In the genomic region with DNA sequence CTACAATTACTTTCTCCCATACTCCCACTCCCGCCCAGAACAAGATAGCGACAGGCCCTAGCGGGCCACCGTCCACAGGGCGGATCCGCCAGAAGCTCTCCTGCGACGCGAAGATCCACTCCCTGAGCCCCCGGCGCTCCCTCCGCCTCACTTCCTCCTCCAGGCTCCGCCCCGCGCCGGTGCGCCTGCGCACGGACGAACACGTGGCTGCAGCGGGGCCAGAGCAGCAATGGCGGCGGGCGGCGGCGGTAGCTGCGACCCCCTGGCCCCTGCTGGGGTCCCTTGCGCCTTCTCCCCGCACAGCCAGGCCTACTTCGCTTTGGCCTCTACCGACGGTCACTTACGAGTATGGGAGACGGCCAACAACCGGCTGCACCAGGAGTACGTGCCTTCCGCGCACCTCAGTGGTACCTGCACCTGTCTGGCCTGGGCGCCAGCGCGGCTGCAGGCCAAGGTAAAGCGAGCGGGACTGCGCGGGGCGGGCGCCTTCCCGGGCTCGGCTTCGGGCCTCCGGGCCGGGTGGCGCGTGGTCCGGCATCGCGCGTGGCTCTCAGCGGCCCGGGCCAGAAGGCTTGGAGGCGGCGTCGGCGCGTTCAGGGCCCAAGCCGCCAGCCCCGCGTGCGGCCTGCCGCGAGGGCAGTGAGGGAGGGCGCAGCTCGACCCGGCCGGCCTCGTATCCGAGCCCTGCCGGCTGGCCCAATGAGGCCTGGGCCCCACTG, we compare ENCODE assay signal across 8 cellular contexts. TPM values are rescaled to one million over a fixed set of nuclear protein-coding genes. Genes with fewer than 3 reads are reported as not detected.
A peak's percentile ranks its signal among the peaks of the same experiment; 100 is the strongest.
DNase-seq lines count a peak whose midpoint lies in the region; ATAC-seq and TF ChIP-seq lines count a peak whose summit lies in the region.

A gene with protein sequence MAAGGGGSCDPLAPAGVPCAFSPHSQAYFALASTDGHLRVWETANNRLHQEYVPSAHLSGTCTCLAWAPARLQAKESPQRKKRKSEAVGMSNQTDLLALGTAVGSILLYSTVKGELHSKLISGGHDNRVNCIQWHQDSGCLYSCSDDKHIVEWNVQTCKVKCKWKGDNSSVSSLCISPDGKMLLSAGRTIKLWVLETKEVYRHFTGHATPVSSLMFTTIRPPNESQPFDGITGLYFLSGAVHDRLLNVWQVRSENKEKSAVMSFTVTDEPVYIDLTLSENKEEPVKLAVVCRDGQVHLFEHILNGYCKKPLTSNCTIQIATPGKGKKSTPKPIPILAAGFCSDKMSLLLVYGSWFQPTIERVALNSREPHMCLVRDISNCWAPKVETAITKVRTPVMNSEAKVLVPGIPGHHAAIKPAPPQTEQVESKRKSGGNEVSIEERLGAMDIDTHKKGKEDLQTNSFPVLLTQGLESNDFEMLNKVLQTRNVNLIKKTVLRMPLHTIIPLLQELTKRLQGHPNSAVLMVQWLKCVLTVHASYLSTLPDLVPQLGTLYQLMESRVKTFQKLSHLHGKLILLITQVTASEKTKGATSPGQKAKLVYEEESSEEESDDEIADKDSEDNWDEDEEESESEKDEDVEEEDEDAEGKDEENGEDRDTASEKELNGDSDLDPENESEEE (plus strand): TSS at position 198 of the 719 bp plus-strand sequence. CDS start 32 bp downstream, at position 230.

- H3K4me3 ChIP-seq in GM12864 (ENCODE audit: low read depth, low read length) (peak within 1 kb of the TSS; percentile 100), parathyroid adenoma (ENCODE audit: low read depth, low read length) (peak within 1 kb of the TSS; percentile 86), tibial nerve (peak within 1 kb of the TSS; percentile 96 to 99 (median 98))

- no peaks in the 10 kb centered on the region for H3K4me1 ChIP-seq in parathyroid adenoma
- H3K4me1 ChIP-seq in tibial nerve = peaks cover 0 to 41% (median 19%) of the 10 kb centered on the region in 4 donors

- peaks cover 18% of the 10 kb centered on the region for H3K79me2 ChIP-seq in parathyroid adenoma

- ATAC-seq in HG02759 (IDR thresholded peaks at IDR 0.05; ENCODE audit: unreplicated experiment) (peak; percentile 90), Right ventricle myocardium superior (ENCODE audit: poor library complexity) (peak; percentile 99)

- peak within 1 kb of the TSS; percentile 90 for H3K9ac ChIP-seq in parathyroid adenoma

- intact Hi-C loops in Right ventricle myocardium superior (cut with DNase I) = no loop called here

- H3K27ac ChIP-seq in parathyroid adenoma (peak within 1 kb of the TSS; percentile 68), tibial nerve (peak within 1 kb of the TSS; percentile 51 to 90 (median 86))

- no peaks in the 10 kb centered on the region for H3K27me3 ChIP-seq in parathyroid adenoma (ENCODE audit: control insufficient read depth, insufficient read depth, low read length)
- no peaks in the 10 kb centered on the region for H3K27me3 ChIP-seq in tibial nerve

- H3K36me3 ChIP-seq in parathyroid adenoma (ENCODE audit: control insufficient read depth, insufficient read depth, low read length) (no peaks in the 10 kb centered on the region), tibial nerve (no peaks in the 10 kb centered on the region)

- H3K4me2 ChIP-seq in parathyroid adenoma (ENCODE audit: low read length) = peak within 1 kb of the TSS; percentile 72

- TF ChIP-seq EP300 in tibial nerve (IDR thresholded peaks at IDR 0.05) = peak; percentile 54 to 93

- peak; percentile 54 to 55 for TF ChIP-seq POLR2A in tibial nerve (IDR thresholded peaks at IDR 0.05)

- H3K9me3 ChIP-seq in parathyroid adenoma (ENCODE audit: control insufficient read depth, low read length) (no peaks in the 10 kb centered on the region), tibial nerve (no peaks in the 10 kb centered on the region)

- TF ChIP-seq CTCF in GM12864 (IDR thresholded peaks at IDR 0.05; ENCODE audit: low read depth, low read length, missing control alignments) (no peak), parathyroid adenoma (IDR thresholded peaks at IDR 0.05) (no peak), tibial nerve (IDR thresholded peaks at IDR 0.05) (peak in 1 of 5 experiments; percentile 45)

- DNase-seq in GM12864 (ENCODE audit: low read depth) = peak; percentile 98
- DNase-seq in NCI-H1417 (lab: John Stamatoyannopoulos, UW) = peak; percentile 99
- peak; percentile 98 to 100 for DNase-seq in SW 1271 (lab: John Stamatoyannopoulos, UW)
- peak; percentile 96 for DNase-seq in activated naive CD8-positive, alpha-beta T cell treated with anti-CD3 and anti-CD28 coated beads, Interleukin-2, amount 50 U/mL, for 16 hours (ENCODE audit: low read depth, low spot score)
- DNase-seq in Right ventricle myocardium superior = peak; percentile 99
- DNase-seq in tibial nerve (ENCODE audit: low spot score in 2 of 2) = peak; percentile 93 to 94

- H2AFZ ChIP-seq in parathyroid adenoma = peak within 1 kb of the TSS; percentile 98

- WGBS in tibial nerve, 2 donors = 0% methylated on average over 34 to 46 of the region's 79 CpGs

RNA-seq across cellular contexts. Expression of the gene that starts here (rescaled TPM):
- 19.0 TPM for total RNA-seq in Right ventricle myocardium superior
- 10 to 100 TPM; 32.2 to 57.6 (median 37.0) TPM for total RNA-seq in tibial nerve

Comparison
In these comparisons a context has a peak if more than half of its experiments do, and no peak if none do; other contexts are left out.
1. Peak in every context shown above with its lines: DNase-seq, ATAC-seq, H3K4me3 ChIP-seq and H3K27ac ChIP-seq.